1 cellular context compared by ENCODE assay signal in genomic region chr1:27338751-27339150, GRCh38.
TF ChIP-seq lines count a peak whose summit lies in the region.

No MANE protein-coding gene starts in this region.

TF ChIP-seq in H1, 55 proteins besides CTCF, POLR2A, EP300 and RAD21:
- TF ChIP-seq CHD1 (IDR thresholded peaks at IDR 0.05; ENCODE audit: low read depth, low read length) = no peak
